ENCODE assay signal across 15 cellular contexts in the genomic region with DNA sequence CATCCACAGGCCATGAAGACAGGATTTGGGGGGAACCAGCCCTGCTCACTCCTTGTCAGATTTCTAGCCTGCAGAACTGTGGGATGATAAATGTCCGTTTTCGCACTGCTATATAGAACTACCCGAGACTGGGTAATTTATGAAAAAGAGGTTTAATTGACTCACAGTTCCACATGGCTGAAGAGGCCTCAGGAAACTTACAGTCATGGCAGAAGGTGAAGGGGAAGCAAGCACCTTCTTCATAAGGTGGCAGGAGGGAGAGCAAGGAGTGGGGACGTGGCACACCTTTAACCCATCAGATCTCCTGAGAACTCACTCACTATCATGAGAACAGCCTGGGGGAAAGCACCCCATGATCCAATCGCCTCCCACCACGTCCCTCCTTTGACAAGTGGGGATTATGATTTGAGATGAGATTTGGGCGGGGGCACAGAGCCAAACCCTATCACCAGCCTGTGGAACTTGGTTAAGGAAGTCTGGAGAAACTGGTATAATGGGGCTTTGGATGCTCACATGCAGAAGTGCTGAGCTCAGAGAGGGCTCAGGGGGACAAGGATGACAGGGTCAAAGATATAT. TPM values are rescaled to one million over a fixed set of nuclear protein-coding genes. Genes with fewer than 3 reads are reported as not detected.
"Had no signal": no experiment of that assay in that cellular context is flagged by ENCODE, and none has a peak within 500 bp of the region (broad histone marks: within the 10 kb centered on the region; RNA-seq: fewer than 3 reads in every experiment).

No MANE protein-coding gene starts in this region.

- H3K4me1 ChIP-seq: transverse colon had no signal

- H3K4me3 ChIP-seq: transverse colon had no signal

- H3K9me3 Mint-ChIP-seq: activated naive CD4-positive, alpha-beta T cell treated with anti-CD3 and anti-CD28 coated beads, Interleukin-2, amount 50 U/mL, for 24 hours; immature natural killer cell had no signal

- H3K4me3 Mint-ChIP-seq: activated naive CD4-positive, alpha-beta T cell treated with anti-CD3 and anti-CD28 coated beads, Interleukin-2, amount 50 U/mL, for 24 hours; immature natural killer cell; natural killer cell treated with Interleukin-12 subunit alpha and Interleukin-12 subunit beta and Interleukin-15 and Interleukin-18, amount 100 ng/mL, for 72 hours; T-helper 17 cell had no signal

- H3K27me3 ChIP-seq: brain microvascular endothelial cell, transverse colon had no signal

- H3K27ac ChIP-seq: brain microvascular endothelial cell, transverse colon had no signal

- H3K27ac Mint-ChIP-seq: activated naive CD4-positive, alpha-beta T cell treated with anti-CD3 and anti-CD28 coated beads, Interleukin-2, amount 50 U/mL, for 24 hours; activated T-helper 2 cell treated with anti-CD3 and anti-CD28 coated beads, Interferon-gamma antibody, Interleukin-2, Interleukin-4, amounts not matched to agents 10 μg/mL and 5 μg/mL and 100 μg/mL, durations not matched to agents 14 hours and 24 hours and 36 hours; immature natural killer cell; natural killer cell treated with Interleukin-12 subunit alpha and Interleukin-12 subunit beta and Interleukin-15 and Interleukin-18, amount 100 ng/mL, for 72 hours had no signal

- H3K4me1 Mint-ChIP-seq: immature natural killer cell had no signal

- DNase-seq: activated CD4-positive, alpha-beta T cell treated with anti-CD3 and anti-CD28 coated beads, Interleukin-2, amount 50 U/mL, for 4 hours; activated T-cell treated with anti-CD3 and anti-CD28 coated beads for 4 hours; amygdala; brain microvascular endothelial cell; immature natural killer cell; left cardiac atrium; occipital lobe; SHP77; stimulated activated CD4-positive, alpha-beta T cell treated with anti-CD3 and anti-CD28 coated beads, Interleukin-15, amount 100 ng/mL, for 24 hours; T-helper 17 cell; transverse colon had no signal

- H3K27me3 Mint-ChIP-seq: activated naive CD4-positive, alpha-beta T cell treated with anti-CD3 and anti-CD28 coated beads, Interleukin-2, amount 50 U/mL, for 24 hours; T-helper 17 cell had no signal

- ATAC-seq: esophagus mucosa; left cardiac atrium; natural killer cell treated with Interleukin-12 subunit alpha and Interleukin-12 subunit beta and Interleukin-15 and Interleukin-18, amount 100 ng/mL, for 72 hours; T-helper 17 cell had no signal

- H3K36me3 ChIP-seq: brain microvascular endothelial cell, transverse colon had no signal

- H3K36me3 Mint-ChIP-seq: immature natural killer cell had no signal

RNA-seq across cellular contexts. Expression of gene MYEOV, which starts 50.7 kb away (rescaled TPM):
- total RNA-seq: natural killer cell treated with Interleukin-12 subunit alpha and Interleukin-12 subunit beta and Interleukin-15 and Interleukin-18, amount 100 ng/mL, for 72 hours; occipital lobe had no signal
- polyA plus RNA-seq: immature natural killer cell had no signal
